ENCODE assay signal across 19 cellular contexts in the genomic region with DNA sequence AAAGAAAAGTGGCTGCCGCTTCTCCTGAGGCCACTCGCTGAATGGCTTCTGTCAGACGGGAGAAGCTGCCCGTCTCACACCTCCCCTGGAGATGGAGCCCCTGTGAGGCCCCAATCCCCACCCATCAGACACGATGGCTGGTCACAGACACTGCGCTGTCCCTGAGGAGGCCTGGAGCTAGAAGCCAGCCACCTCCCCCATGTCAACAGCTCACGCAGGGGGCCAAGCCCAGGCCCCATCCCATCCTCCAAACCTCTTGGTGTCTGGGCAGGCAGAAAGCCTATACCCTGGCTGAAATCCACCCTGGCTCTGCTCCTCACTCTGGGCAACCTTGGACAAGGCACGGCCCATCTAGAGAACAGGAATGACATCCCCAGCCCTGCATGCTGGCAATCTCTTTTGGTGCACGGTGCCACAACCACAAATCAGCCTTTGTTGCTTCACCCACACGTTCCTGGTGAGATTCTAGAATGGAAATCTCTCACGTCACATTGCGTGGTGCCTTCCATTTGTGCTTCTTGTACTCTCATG.
"Had no signal": no experiment of that assay in that cellular context is flagged by ENCODE, and none has a peak within 500 bp of the region (broad histone marks: within the 10 kb centered on the region; RNA-seq: fewer than 3 reads in every experiment).

No MANE protein-coding gene starts in this region.

- H3K9me3 Mint-ChIP-seq: immature natural killer cell, nephron progenitor cell had no signal

- H3K4me3 ChIP-seq: lung, pancreas, stomach, thoracic aorta, transverse colon had no signal

- H3K27me3 ChIP-seq: pancreas, transverse colon had no signal

- H3K27me3 Mint-ChIP-seq: central memory CD8-positive, alpha-beta T cell; progenitor cell of endocrine pancreas had no signal

- H3K4me1 ChIP-seq: pancreas had no signal

- DNase-seq: effector memory CD4-positive, alpha-beta T cell; glutamatergic neuron; immature natural killer cell; left ventricle myocardium superior; mesenchymal stem cell; midbrain; nephron progenitor cell; retina; stimulated activated naive CD4-positive, alpha-beta T cell; stomach; substantia nigra; transverse colon had no signal

- H3K36me3 ChIP-seq: pancreas, stomach, thoracic aorta, transverse colon had no signal

- ATAC-seq: esophagus mucosa, left ventricle myocardium superior, pancreas, sciatic nerve had no signal

- H3K9me3 ChIP-seq: pancreas, stomach, thoracic aorta, transverse colon had no signal

- H3K4me1 Mint-ChIP-seq: central memory CD8-positive, alpha-beta T cell; immature natural killer cell had no signal

- H3K27ac ChIP-seq: pancreas, stomach, thoracic aorta, transverse colon had no signal

- H3K4me3 Mint-ChIP-seq: central memory CD8-positive, alpha-beta T cell; immature natural killer cell; nephron progenitor cell had no signal

- H3K36me3 Mint-ChIP-seq: immature natural killer cell had no signal

- H3K27ac Mint-ChIP-seq: immature natural killer cell, nephron progenitor cell, progenitor cell of endocrine pancreas had no signal
